1 cellular context compared by ENCODE assay signal in genomic region chr9:92293452-92294296, GRCh38.
TF ChIP-seq lines count a peak whose summit lies in the region.

TSS of gene IARS1 (minus strand) at chr9:92293697. CDS start at chr9:92289419, 4,278 bp downstream.

TF ChIP-seq in WTC11, 78 proteins besides CTCF, POLR2A, EP300 and RAD21 (continued from another document and continues in another):
- TF ChIP-seq AFF4 (CRISPR knock-in tag; IDR thresholded peaks at IDR 0.05; ENCODE audit: borderline replicate concordance) (no peak; the same call in 1 of the 2 replicates), NFYB (CRISPR knock-in tag; conservative IDR thresholded peaks at IDR 0.05; ENCODE audit: low read depth) (peak; percentile 100), FOXJ3 (CRISPR knock-in tag; IDR thresholded peaks at IDR 0.05; ENCODE audit: borderline replicate concordance) (no peak), MYBL2 (CRISPR knock-in tag; IDR thresholded peaks at IDR 0.05) (peak; percentile 96), ESRRA (CRISPR knock-in tag; IDR thresholded peaks at IDR 0.05; ENCODE audit: borderline replicate concordance) (peak; percentile 78; the same call in 1 of the 2 replicates), ZNF317 (CRISPR knock-in tag; IDR thresholded peaks at IDR 0.05; ENCODE audit: borderline replicate concordance, low read depth) (no peak), OVOL2 (CRISPR knock-in tag; IDR thresholded peaks at IDR 0.05; ENCODE audit: borderline replicate concordance) (no peak), HMGA2 (CRISPR knock-in tag; IDR thresholded peaks at IDR 0.05) (no peak), ZNF671 (CRISPR knock-in tag; IDR thresholded peaks at IDR 0.05) (no peak), GABPB1 (CRISPR knock-in tag; IDR thresholded peaks at IDR 0.05) (peak; percentile 100), CDX4 (CRISPR knock-in tag; IDR thresholded peaks at IDR 0.05; ENCODE audit: borderline replicate concordance) (no peak), MXD4 (CRISPR knock-in tag; IDR thresholded peaks at IDR 0.05; ENCODE audit: borderline replicate concordance) (no peak), E2F1 (CRISPR knock-in tag; IDR thresholded peaks at IDR 0.05) (peak; percentile 70; the same call in 1 of the 2 replicates), ARID4B (CRISPR knock-in tag; IDR thresholded peaks at IDR 0.05; ENCODE audit: borderline replicate concordance) (peak; percentile 93), ZNF396 (CRISPR knock-in tag; IDR thresholded peaks at IDR 0.05; ENCODE audit: borderline replicate concordance) (no peak), NR2C2 (CRISPR knock-in tag; IDR thresholded peaks at IDR 0.05) (no peak), IRF2 (CRISPR knock-in tag; IDR thresholded peaks at IDR 0.05; ENCODE audit: borderline replicate concordance, low read depth) (no peak), ZNF416 (CRISPR knock-in tag; IDR thresholded peaks at IDR 0.05) (no peak), PRRX2 (CRISPR knock-in tag; IDR thresholded peaks at IDR 0.05) (no peak), SMAD4 (CRISPR knock-in tag; IDR thresholded peaks at IDR 0.05) (no peak), JUN (CRISPR knock-in tag; IDR thresholded peaks at IDR 0.05) (peak; percentile 40; the same call in 1 of the 2 replicates), AR (CRISPR knock-in tag; IDR thresholded peaks at IDR 0.05) (no peak), MAX (CRISPR knock-in tag; IDR thresholded peaks at IDR 0.05) (peak; percentile 100), STAT6 (CRISPR knock-in tag; conservative IDR thresholded peaks at IDR 0.05; ENCODE audit: low read depth) (no peak), ZNF232 (CRISPR knock-in tag; IDR thresholded peaks at IDR 0.05) (peak; percentile 89), TCF7 (CRISPR knock-in tag; IDR thresholded peaks at IDR 0.05; ENCODE audit: low read depth) (no peak), CREB1 (CRISPR knock-in tag; IDR thresholded peaks at IDR 0.05) (peak; percentile 20; the same call in 1 of the 2 replicates), E2F4 (CRISPR knock-in tag; IDR thresholded peaks at IDR 0.05; ENCODE audit: borderline replicate concordance, low read depth) (no peak)
- TF ChIP-seq, protein P1, sequence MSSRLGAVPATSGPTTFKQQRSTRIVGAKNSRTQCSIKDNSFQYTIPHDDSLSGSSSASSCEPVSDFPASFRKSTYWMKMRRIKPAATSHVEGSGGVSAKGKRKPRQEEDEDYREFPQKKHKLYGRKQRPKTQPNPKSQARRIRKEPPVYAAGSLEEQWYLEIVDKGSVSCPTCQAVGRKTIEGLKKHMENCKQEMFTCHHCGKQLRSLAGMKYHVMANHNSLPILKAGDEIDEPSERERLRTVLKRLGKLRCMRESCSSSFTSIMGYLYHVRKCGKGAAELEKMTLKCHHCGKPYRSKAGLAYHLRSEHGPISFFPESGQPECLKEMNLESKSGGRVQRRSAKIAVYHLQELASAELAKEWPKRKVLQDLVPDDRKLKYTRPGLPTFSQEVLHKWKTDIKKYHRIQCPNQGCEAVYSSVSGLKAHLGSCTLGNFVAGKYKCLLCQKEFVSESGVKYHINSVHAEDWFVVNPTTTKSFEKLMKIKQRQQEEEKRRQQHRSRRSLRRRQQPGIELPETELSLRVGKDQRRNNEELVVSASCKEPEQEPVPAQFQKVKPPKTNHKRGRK (CRISPR knock-in tag; IDR thresholded peaks at IDR 0.05; ENCODE audit: borderline replicate concordance), result no peak
- TF ChIP-seq, protein P2, sequence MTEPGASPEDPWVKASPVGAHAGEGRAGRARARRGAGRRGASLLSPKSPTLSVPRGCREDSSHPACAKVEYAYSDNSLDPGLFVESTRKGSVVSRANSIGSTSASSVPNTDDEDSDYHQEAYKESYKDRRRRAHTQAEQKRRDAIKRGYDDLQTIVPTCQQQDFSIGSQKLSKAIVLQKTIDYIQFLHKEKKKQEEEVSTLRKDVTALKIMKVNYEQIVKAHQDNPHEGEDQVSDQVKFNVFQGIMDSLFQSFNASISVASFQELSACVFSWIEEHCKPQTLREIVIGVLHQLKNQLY (CRISPR knock-in tag; IDR thresholded peaks at IDR 0.05), result no peak
- TF ChIP-seq, protein P3, sequence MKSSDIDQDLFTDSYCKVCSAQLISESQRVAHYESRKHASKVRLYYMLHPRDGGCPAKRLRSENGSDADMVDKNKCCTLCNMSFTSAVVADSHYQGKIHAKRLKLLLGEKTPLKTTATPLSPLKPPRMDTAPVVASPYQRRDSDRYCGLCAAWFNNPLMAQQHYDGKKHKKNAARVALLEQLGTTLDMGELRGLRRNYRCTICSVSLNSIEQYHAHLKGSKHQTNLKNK (CRISPR knock-in tag; IDR thresholded peaks at IDR 0.05), result no peak
- TF ChIP-seq, protein P4, sequence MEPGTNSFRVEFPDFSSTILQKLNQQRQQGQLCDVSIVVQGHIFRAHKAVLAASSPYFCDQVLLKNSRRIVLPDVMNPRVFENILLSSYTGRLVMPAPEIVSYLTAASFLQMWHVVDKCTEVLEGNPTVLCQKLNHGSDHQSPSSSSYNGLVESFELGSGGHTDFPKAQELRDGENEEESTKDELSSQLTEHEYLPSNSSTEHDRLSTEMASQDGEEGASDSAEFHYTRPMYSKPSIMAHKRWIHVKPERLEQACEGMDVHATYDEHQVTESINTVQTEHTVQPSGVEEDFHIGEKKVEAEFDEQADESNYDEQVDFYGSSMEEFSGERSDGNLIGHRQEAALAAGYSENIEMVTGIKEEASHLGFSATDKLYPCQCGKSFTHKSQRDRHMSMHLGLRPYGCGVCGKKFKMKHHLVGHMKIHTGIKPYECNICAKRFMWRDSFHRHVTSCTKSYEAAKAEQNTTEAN (CRISPR knock-in tag; IDR thresholded peaks at IDR 0.05), result no peak; the same call in 1 of the 2 replicates
- TF ChIP-seq, protein P5, sequence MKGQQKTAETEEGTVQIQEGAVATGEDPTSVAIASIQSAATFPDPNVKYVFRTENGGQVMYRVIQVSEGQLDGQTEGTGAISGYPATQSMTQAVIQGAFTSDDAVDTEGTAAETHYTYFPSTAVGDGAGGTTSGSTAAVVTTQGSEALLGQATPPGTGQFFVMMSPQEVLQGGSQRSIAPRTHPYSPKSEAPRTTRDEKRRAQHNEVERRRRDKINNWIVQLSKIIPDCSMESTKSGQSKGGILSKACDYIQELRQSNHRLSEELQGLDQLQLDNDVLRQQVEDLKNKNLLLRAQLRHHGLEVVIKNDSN (CRISPR knock-in tag; IDR thresholded peaks at IDR 0.05), result peak; percentile 76
